ENCODE assay signal across 10 cellular contexts in genomic region chr7:19339512-19339911, GRCh38.
"Had no signal": no experiment of that assay in that cellular context is flagged by ENCODE, and none has a peak within 500 bp of the region (broad histone marks: within the 10 kb centered on the region; RNA-seq: fewer than 3 reads in every experiment).

No MANE protein-coding gene starts in this region.

- H3K9me3 Mint-ChIP-seq: HFFc6 had no signal

- H2AFZ ChIP-seq: GM23248 had no signal

- H3K9me3 ChIP-seq: HAP-1 had no signal

- H3K4me3 Mint-ChIP-seq: HFFc6 had no signal

- H3K36me3 ChIP-seq: HAP-1 had no signal

- ATAC-seq: HCT116, K562 had no signal

- H3K9ac ChIP-seq: GM23248 had no signal

- H3K4me3 ChIP-seq: GM23248, HAP-1, K562 had no signal

- DNase-seq: GM23248, HFFc6, IMR-90 had no signal

- H3K27ac Mint-ChIP-seq: HFFc6 had no signal

- H3K27ac ChIP-seq: GM23248, HL-60 had no signal

- FAIRE-seq: H1, H54, HTR-8/SVneo, K562 had no signal
